In the genomic region with DNA sequence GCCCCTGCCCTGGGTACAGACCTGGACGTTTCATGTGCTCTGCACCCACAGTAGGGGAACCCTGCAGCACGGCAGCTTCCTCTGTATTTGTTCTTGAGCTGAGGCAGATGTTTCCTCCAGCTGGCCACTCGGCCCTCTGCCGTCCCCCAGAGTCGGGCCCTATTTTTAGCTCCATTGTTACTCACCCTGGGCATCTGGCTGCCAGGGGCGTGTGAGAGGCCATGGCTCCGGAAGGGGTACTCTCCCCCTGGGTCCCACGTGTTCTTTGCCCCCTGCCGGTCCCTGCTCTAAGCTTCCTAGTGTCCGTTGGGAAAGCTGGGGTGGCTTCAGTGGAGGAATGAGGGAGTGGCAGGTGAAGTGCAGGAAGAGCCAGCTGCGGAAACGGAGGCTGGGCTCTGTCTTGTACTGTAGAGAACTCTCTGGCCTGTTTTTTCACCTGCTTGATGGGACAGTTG, we compare ENCODE assay signal across 2 cellular contexts.
TF ChIP-seq lines count a peak whose summit lies in the region.

No MANE protein-coding gene starts in this region.

TF ChIP-seq in SK-N-SH, 30 proteins besides CTCF, POLR2A, EP300 and RAD21 (continued from another document):
- TF ChIP-seq PBX3 (IDR thresholded peaks at IDR 0.05) (no peak), FOXJ3 (CRISPR knock-in tag; IDR thresholded peaks at IDR 0.05) (no peak)
TF ChIP-seq in SK-N-SH: peak in this region for 0.

TF ChIP-seq in SK-N-SH treated with all-trans-retinoic acid at 6 μM for 48 hours, 23 proteins besides CTCF, POLR2A, EP300 and RAD21 (continued from another document):
- no peak for TF ChIP-seq POU6F1 (CRISPR knock-in tag; IDR thresholded peaks at IDR 0.05; ENCODE audit: borderline replicate concordance, low read depth)
- no peak for TF ChIP-seq ZNF70 (CRISPR knock-in tag; IDR thresholded peaks at IDR 0.05)
- no peak for TF ChIP-seq PATZ1 (CRISPR knock-in tag; IDR thresholded peaks at IDR 0.05; ENCODE audit: borderline replicate concordance)
- TF ChIP-seq RARB (CRISPR knock-in tag; IDR thresholded peaks at IDR 0.05) = no peak
TF ChIP-seq in SK-N-SH treated with all-trans-retinoic acid at 6 μM for 48 hours: peak in this region for 0.
